8 cellular contexts compared by ENCODE assay signal in the genomic region with DNA sequence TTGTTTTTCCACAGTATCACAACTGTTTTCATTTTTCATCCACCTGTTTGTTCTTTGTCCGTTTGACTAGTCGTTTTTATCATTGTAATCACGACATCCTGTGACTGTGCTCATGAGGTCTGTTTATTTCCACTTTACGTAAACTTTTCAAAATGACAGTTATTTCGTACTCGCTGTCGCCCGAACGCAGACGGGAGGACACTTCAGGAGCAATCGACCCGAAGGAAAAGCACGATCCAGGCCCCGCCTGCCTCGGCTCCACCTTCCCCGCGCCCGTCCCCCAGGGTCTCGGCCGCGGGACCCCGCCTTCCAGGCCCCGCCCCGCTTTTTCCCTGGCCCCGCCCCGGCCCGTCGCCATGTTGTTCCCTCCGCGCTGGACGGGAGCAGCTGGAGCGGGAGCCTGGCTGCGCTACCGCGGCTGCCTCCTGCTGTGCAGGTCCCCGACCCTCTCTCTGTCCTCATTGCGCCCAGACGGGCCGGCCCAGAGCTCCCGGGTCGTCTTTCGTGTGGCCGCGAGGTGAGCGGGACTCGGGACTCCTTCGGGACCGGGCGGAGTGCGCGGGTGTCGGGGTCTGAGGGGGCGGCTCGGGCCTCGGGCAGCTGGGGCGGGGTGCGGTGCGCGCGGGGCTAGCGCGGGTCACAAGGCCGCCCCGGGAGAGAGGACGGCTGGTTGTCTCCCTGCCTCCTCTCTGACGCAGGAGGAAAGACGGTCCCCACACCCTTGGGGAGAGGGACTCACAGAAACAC. TPM values are rescaled to one million over a fixed set of nuclear protein-coding genes. Genes with fewer than 3 reads are reported as not detected.
DNase-seq lines count a peak whose midpoint lies in the region; ATAC-seq, FAIRE-seq and TF ChIP-seq lines count a peak whose summit lies in the region.

A gene with protein sequence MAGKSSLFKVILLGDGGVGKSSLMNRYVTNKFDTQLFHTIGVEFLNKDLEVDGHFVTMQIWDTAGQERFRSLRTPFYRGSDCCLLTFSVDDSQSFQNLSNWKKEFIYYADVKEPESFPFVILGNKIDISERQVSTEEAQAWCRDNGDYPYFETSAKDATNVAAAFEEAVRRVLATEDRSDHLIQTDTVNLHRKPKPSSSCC (plus strand): TSS at position 357 of the 747 bp plus-strand sequence. CDS start 19,619 bp downstream, outside the sequence.

- CTCF ChIA-PET in A673 (lab: Charles Lee) = no interaction called here

- peaks cover 23% of the 10 kb centered on the region for H3K4me1 ChIP-seq in A673 (ENCODE audit: insufficient read depth, low read length, poor library complexity, severe bottlenecking)
- peaks cover 6 to 9% of the 10 kb centered on the region in 2 donors for H3K4me1 ChIP-seq in kidney (ENCODE audit: control insufficient read depth in 1 of 2, insufficient read depth in 1 of 2, low read depth in 1 of 2, low read length in 2 of 2)

- no peak for FAIRE-seq in kidney (lab: Jason Lieb, UNC)

- POLR2A ChIA-PET in A673 (lab: Charles Lee; ENCODE audit: low non-redundant PET) = interaction anchor here (0.6 kb wide), 1 partner anchor 891 kb away, joined by 4 read pairs; no protein-coding TSS in a partner anchor

- DNase-seq in A673 (ENCODE audit: low spot score) = peak; percentile 89
- DNase-seq in NCI-H345 treated with DMSO at 0.1 percent for 48 hours (lab: John Stamatoyannopoulos, UW; ENCODE audit: unreplicated experiment) = peak; percentile 62
- peak; percentile 84 for DNase-seq in activated CD4-positive, CD25-positive, alpha-beta regulatory T cell treated with anti-CD3 and anti-CD28 coated beads, Interleukin-2, amount 50 U/mL, for 72 hours
- DNase-seq in cerebellar cortex (ENCODE audit: low spot score) = peak; percentile 68
- DNase-seq in kidney = peak; percentile 95
- DNase-seq in stimulated activated CD4-positive, alpha-beta T cell treated with anti-CD3 and anti-CD28 coated beads, Interleukin-15, amount 100 ng/mL, for 48 hours (ENCODE audit: low read depth in 2 of 2) = peak; percentile 62 to 79

- no peaks in the 10 kb centered on the region for H3K9me3 ChIP-seq in A673 (ENCODE audit: low read depth, low read length, poor library complexity, severe bottlenecking)
- H3K9me3 ChIP-seq in kidney (ENCODE audit: control insufficient read depth in 1 of 2, low read length in 2 of 2) = no peaks in the 10 kb centered on the region

- peak within 1 kb of the TSS; percentile 82 for H3K4me3 ChIP-seq in A673 (ENCODE audit: low read depth, low read length, poor library complexity, severe bottlenecking)
- peak within 1 kb of the TSS; percentile 87 to 94 for H3K4me3 ChIP-seq in kidney (ENCODE audit: low read length in 2 of 2)

- no peak for TF ChIP-seq CTCF in A673 (conservative IDR thresholded peaks at IDR 0.05; ENCODE audit: low read depth, low read length)
- no peak for TF ChIP-seq CTCF in kidney (IDR thresholded peaks at IDR 0.05; ENCODE audit: borderline replicate concordance, extremely low read depth, insufficient read depth)

- peak within 1 kb of the TSS; percentile 60 to 93 for H3K9ac ChIP-seq in kidney (ENCODE audit: low read length in 2 of 2)

- BruUV-seq in A673 (replicated peaks; lab: Mats Ljungman, UMichigan) = no TSS peak

- peaks cover 5% of the 10 kb centered on the region for H3K27me3 ChIP-seq in A673 (replicated peaks; ENCODE audit: insufficient read depth, low read depth, low read length, poor library complexity)

- intact Hi-C loops in A673 (cut with micrococcal nuclease; ENCODE audit: unreplicated experiment) (no loop called here), kidney (cut with DNase I) (no loop called here)

- H3K27ac ChIP-seq in A673 (ENCODE audit: low read depth, low read length, poor library complexity, severe bottlenecking) = peak within 1 kb of the TSS; percentile 87
- H3K27ac ChIP-seq in kidney (ENCODE audit: low read depth in 2 of 2, low read length in 2 of 2) = peak within 1 kb of the TSS; percentile 94 to 95

- no peaks in the 10 kb centered on the region for H3K36me3 ChIP-seq in A673 (ENCODE audit: insufficient read depth, low read length, poor library complexity, severe bottlenecking)
- H3K36me3 ChIP-seq in kidney (ENCODE audit: control insufficient read depth in 1 of 2, insufficient read depth in 2 of 2, low read length in 2 of 2) = no peaks in the 10 kb centered on the region

- peak; percentile 36 for ATAC-seq in GM18858 (IDR thresholded peaks at IDR 0.05; ENCODE audit: unreplicated experiment)
- peak; percentile 75 for ATAC-seq in HG03103 (IDR thresholded peaks at IDR 0.05; ENCODE audit: low read depth, unreplicated experiment)

RNA-seq across cellular contexts. Expression of the gene that starts here (rescaled TPM):
- total RNA-seq in A673 (2021) = 24.8 and 25.8 TPM in 2 replicates
- 33.7 TPM for total RNA-seq in kidney
- 31.1 TPM for polyA plus RNA-seq in kidney (ENCODE audit: insufficient read depth, low read depth, low replicate concordance)

Comparison
In these comparisons a context has a peak if more than half of its experiments do, and no peak if none do; other contexts are left out.
1. Peak in every context shown above with its lines: DNase-seq, ATAC-seq, H3K4me3 ChIP-seq and H3K27ac ChIP-seq.